ENCODE assay signal across 1 cellular context in genomic region chr19:16466802-16467427, GRCh38.
TF ChIP-seq lines count a peak whose summit lies in the region.

No MANE protein-coding gene starts in this region.

TF ChIP-seq in HepG2, 621 proteins besides CTCF, POLR2A, EP300 and RAD21:
- peak; percentile 55 for TF ChIP-seq ZNF629 (CRISPR knock-in tag; conservative IDR thresholded peaks at IDR 0.05)
